In the genomic region with DNA sequence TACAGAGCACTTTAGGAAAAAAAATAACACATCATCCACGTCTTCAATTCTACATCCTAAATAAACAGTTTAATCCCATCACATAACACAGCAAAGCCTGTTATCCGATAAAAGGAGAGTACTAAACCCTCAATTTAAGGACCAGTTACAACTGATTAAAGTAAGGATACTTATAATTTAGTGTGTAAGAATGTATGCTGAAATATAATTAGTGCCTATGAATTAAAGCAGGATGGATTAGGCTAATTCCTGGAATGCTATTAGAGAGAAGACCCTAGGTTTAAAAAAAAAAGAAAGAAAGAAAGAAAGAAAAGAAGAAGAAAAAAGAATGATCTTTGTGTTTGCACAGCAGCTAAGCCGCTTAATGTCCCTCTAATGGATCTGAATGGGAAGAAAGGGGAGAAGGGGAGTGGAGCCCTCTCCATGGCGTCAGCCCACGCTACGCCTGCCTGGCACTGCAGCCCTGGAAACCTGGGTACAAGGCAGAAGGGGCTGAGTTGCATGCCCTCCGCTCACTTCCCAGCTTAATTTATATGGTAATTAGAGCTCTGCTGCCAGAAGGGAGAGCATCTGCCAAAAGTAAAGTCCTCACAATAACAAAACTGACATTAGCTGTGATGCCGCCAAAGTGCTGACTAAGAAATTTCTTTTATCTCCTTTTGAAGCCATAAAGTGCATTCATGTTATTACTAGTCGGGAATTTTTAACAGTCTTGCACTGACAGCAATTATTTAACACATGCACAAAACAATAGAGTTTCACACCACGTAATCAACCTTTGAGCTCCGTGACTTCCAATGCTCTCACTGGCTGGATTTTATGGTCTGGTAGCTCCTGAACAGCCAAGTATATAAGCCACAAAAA, we compare ENCODE assay signal across 14 cellular contexts.
DNase-seq lines count a peak whose midpoint lies in the region; ATAC-seq, FAIRE-seq and TF ChIP-seq lines count a peak whose summit lies in the region.
"Had no signal": no experiment of that assay in that cellular context is flagged by ENCODE, and none has a peak within 500 bp of the region (broad histone marks: within the 10 kb centered on the region; RNA-seq: fewer than 3 reads in every experiment).

No MANE protein-coding gene starts in this region.

- ATAC-seq in GM21360 (IDR thresholded peaks at IDR 0.05; ENCODE audit: unreplicated experiment) (no peak), GM21390 (IDR thresholded peaks at IDR 0.05; ENCODE audit: unreplicated experiment) (no peak)

- H3K4me3 ChIP-seq in dorsolateral prefrontal cortex: peak overlapping the region in 28 of 59 donors; percentile 0 to 46 (median 23)
- H3K4me3 ChIP-seq in lower leg skin (ENCODE audit: low read depth, poor library complexity, severe bottlenecking): no peak overlapping the region
- H3K4me3 ChIP-seq: upper lobe of left lung had no signal

- no peak for DNase-seq in D721Med (ENCODE audit: insufficient read length, low spot score)
- peak; percentile 97 for DNase-seq in NCI-H2171 treated with DMSO at 0.1 percent for 48 hours (lab: John Stamatoyannopoulos, UW)
- DNase-seq in dorsolateral prefrontal cortex: peak in 6 of 10 donors; percentile 11 to 59 (median 38)
- peak; percentile 78 for DNase-seq in left kidney (ENCODE audit: low read depth, low spot score)
- DNase-seq in lower leg skin (ENCODE audit: low spot score in 2 of 2): no peak
- DNase-seq in erythroblast (lab: John Stamatoyannopoulos, UW): no peak
- DNase-seq: CD8-positive, alpha-beta memory T cell; HCEC 1CT; NCI-H774; stimulated activated CD4-positive, alpha-beta T cell treated with anti-CD3 and anti-CD28 coated beads, Interleukin-2, amount 100 ng/mL, for 48 hours; T1000 had no signal

- intact Hi-C loops in dorsolateral prefrontal cortex (cut with DNase I) (no loop called here), lower leg skin (cut with DNase I; ENCODE audit: low total_unique reads) (no loop called here)

- H3K27me3 ChIP-seq in dorsolateral prefrontal cortex: no peaks in the 10 kb centered on the region
- H3K27me3 ChIP-seq: upper lobe of left lung had no signal

- FAIRE-seq in D721Med (lab: Jason Lieb, UNC): peak; percentile 85

- TF ChIP-seq POLR2A in lower leg skin (IDR thresholded peaks at IDR 0.05) (no peak), erythroblast (IDR thresholded peaks at IDR 0.05; ENCODE audit: low read length) (no peak)

- 34 to 39% methylated on average over 11 of the region's 11 CpGs for WGBS in lower leg skin, 2 donors

- no peak overlapping the region for H3K27ac ChIP-seq in dorsolateral prefrontal cortex
- H3K27ac ChIP-seq: upper lobe of left lung had no signal

- no peak for TF ChIP-seq CTCF in D721Med (IDR thresholded peaks at IDR 0.05; ENCODE audit: insufficient read depth, missing control alignments)
- TF ChIP-seq CTCF in dorsolateral prefrontal cortex (IDR thresholded peaks at IDR 0.05 in 54 of 56, conservative IDR thresholded peaks at IDR 0.05 in 2 of 56; ENCODE audit: low read depth in 1 of 56, partially characterized antibody in 56 of 56): no peak
- TF ChIP-seq CTCF in lower leg skin (IDR thresholded peaks at IDR 0.05): no peak

Comparison
In these comparisons a context has a peak if more than half of its experiments do, and no peak if none do; other contexts are left out.
1. DNase-seq: peak in NCI-H2171 treated with DMSO at 0.1 percent for 48 hours (single experiment), dorsolateral prefrontal cortex (6 of 10) and left kidney (single experiment); none in D721Med (single experiment), lower leg skin (0 of 2) and erythroblast (0 of 2).